19 cellular contexts compared by ENCODE assay signal in genomic region chr18:37937287-37937686, GRCh38.
DNase-seq lines count a peak whose midpoint lies in the region; ATAC-seq, FAIRE-seq and TF ChIP-seq lines count a peak whose summit lies in the region.
"Had no signal": no experiment of that assay in that cellular context is flagged by ENCODE, and none has a peak within 500 bp of the region (broad histone marks: within the 10 kb centered on the region; RNA-seq: fewer than 3 reads in every experiment).

No MANE protein-coding gene starts in this region.

- FAIRE-seq in keratinocyte (lab: Jason Lieb, UNC), result no peak
- FAIRE-seq: GM12891, H1 had no signal

- H3K23ac ChIP-seq in H9 (ENCODE audit: insufficient read length, low read depth, low read length), result no peak overlapping the region

- H3K18ac ChIP-seq in H9 (ENCODE audit: insufficient read length, low read depth, low read length), result no peak overlapping the region

- no peak overlapping the region for H2AFZ ChIP-seq in H9 (ENCODE audit: low read length)
- peak overlapping the region; percentile 13 for H2AFZ ChIP-seq in keratinocyte (ENCODE audit: control insufficient read depth, low read length)

- no peak overlapping the region for H3K56ac ChIP-seq in H9 (ENCODE audit: insufficient read length, low read depth, low read length)

- no peak overlapping the region for H3K4me3 Mint-ChIP-seq in H9
- H3K4me3 Mint-ChIP-seq in activated CD8-positive, alpha-beta T cell treated with anti-CD3 and anti-CD28 coated beads for 36 hours, result no peak overlapping the region
- H3K4me3 Mint-ChIP-seq: CD4-positive, alpha-beta memory T cell had no signal

- H3K27ac Mint-ChIP-seq in H9, result no peak overlapping the region
- H3K27ac Mint-ChIP-seq in activated CD8-positive, alpha-beta T cell treated with anti-CD3 and anti-CD28 coated beads for 36 hours, result no peak overlapping the region
- H3K27ac Mint-ChIP-seq: CD4-positive, alpha-beta memory T cell had no signal

- no peak overlapping the region for H3T11ph ChIP-seq in H9 (ENCODE audit: low read length)

- POLR2A ChIA-PET in activated CD8-positive, alpha-beta T cell treated with anti-CD3 and anti-CD28 coated beads for 36 hours (lab: Charles Lee), result no interaction called here

- peaks cover 3 to 12% (median 5%) of the 10 kb centered on the region in 3 experiments; a peak in 5 of 7 replicates for H3K36me3 Mint-ChIP-seq in H9 (ENCODE audit: insufficient read depth in 1 of 3, low read depth in 3 of 3)
- no peaks in the 10 kb centered on the region for H3K36me3 Mint-ChIP-seq in activated CD8-positive, alpha-beta T cell treated with anti-CD3 and anti-CD28 coated beads for 36 hours (ENCODE audit: low read depth)
- H3K36me3 Mint-ChIP-seq: CD4-positive, alpha-beta memory T cell had no signal

- H3K9ac ChIP-seq in H9 (ENCODE audit: extremely low read depth, insufficient read length, low read length), result no peak overlapping the region
- H3K9ac ChIP-seq in keratinocyte (ENCODE audit: control insufficient read depth, extremely low read depth, insufficient read depth, low read length), result no peak overlapping the region

- H3K14ac ChIP-seq in H9 (ENCODE audit: insufficient read depth, low read length), result no peak overlapping the region

- dilution Hi-C loops in keratinocyte (cut with MboI; ENCODE audit: extremely low pct_ligation_motif_present, low sequenced_read_pairs), result no loop called here

- H2AK5ac ChIP-seq in H9 (ENCODE audit: insufficient read length, low read length), result no peak overlapping the region

- H3K79me2 ChIP-seq in H9 (ENCODE audit: insufficient read depth, low read length) (no peaks in the 10 kb centered on the region), keratinocyte (ENCODE audit: control insufficient read depth, insufficient read depth, low read length) (no peaks in the 10 kb centered on the region)

- no peaks in the 10 kb centered on the region for H3K9me3 ChIP-seq in H9 (ENCODE audit: control insufficient read depth, low read depth, low read length)
- H3K9me3 ChIP-seq in keratinocyte (ENCODE audit: control insufficient read depth, low read depth, low read length), result no peaks in the 10 kb centered on the region

- no peak overlapping the region for H2BK120ac ChIP-seq in H9 (ENCODE audit: low read depth, low read length, poor library complexity, severe bottlenecking)

- no peak overlapping the region for H2BK15ac ChIP-seq in H9 (ENCODE audit: low read depth, low read length)

- TF ChIP-seq CTCF in H9 (conservative IDR thresholded peaks at IDR 0.05) (0 out of 3 replicates have a peak, but pooled peaks have one; percentile 13), epithelial cell of esophagus (IDR thresholded peaks at IDR 0.05; ENCODE audit: insufficient read depth, low read depth, low read length, missing control alignments) (no peak), keratinocyte (optimal IDR thresholded peaks at IDR 0.05 in 1 of 3, IDR thresholded peaks at IDR 0.05 in 1 of 3, conservative IDR thresholded peaks at IDR 0.05 in 1 of 3; ENCODE audit: extremely low read depth in 1 of 3, insufficient read depth in 2 of 3, low read length in 3 of 3) (peak in 1 of 3 experiments; percentile 16)
- no peak for TF ChIP-seq CTCF in activated CD8-positive, alpha-beta T cell treated with anti-CD3 and anti-CD28 coated beads for 36 hours (IDR thresholded peaks at IDR 0.05)

- no peak overlapping the region for H2BK12ac ChIP-seq in H9 (ENCODE audit: insufficient read length, low read depth, low read length)

- no peaks in the 10 kb centered on the region for H3K4me1 Mint-ChIP-seq in H9
- no peaks in the 10 kb centered on the region for H3K4me1 Mint-ChIP-seq in activated CD8-positive, alpha-beta T cell treated with anti-CD3 and anti-CD28 coated beads for 36 hours (ENCODE audit: low read depth)
- H3K4me1 Mint-ChIP-seq: CD4-positive, alpha-beta memory T cell had no signal

- H3K4me3 ChIP-seq in epithelial cell of esophagus (ENCODE audit: low read length), result no peak overlapping the region
- no peak overlapping the region for H3K4me3 ChIP-seq in keratinocyte (ENCODE audit: control insufficient read depth in 2 of 3, extremely low read depth in 1 of 3, insufficient read depth in 2 of 3, low read depth in 1 of 3, low read length in 3 of 3)

- H3K4me1 ChIP-seq in H9 (ENCODE audit: insufficient read depth, low read length), result no peaks in the 10 kb centered on the region
- H3K4me1 ChIP-seq in keratinocyte (ENCODE audit: control insufficient read depth, extremely low read depth, insufficient read depth, low read length), result peaks cover 5% of the 10 kb centered on the region

- H3K27me3 ChIP-seq in H9 (ENCODE audit: insufficient read depth, low read length) (no peaks in the 10 kb centered on the region), keratinocyte (ENCODE audit: control insufficient read depth, extremely low read depth, insufficient read depth, low read length) (no peaks in the 10 kb centered on the region)

- H3K79me1 ChIP-seq in H9 (ENCODE audit: insufficient read depth, low read depth, low read length, poor library complexity, severe bottlenecking), result no peaks in the 10 kb centered on the region

- intact Hi-C loops in activated CD8-positive, alpha-beta T cell treated with anti-CD3 and anti-CD28 coated beads for 36 hours (cut with micrococcal nuclease), result no loop called here

- H2BK5ac ChIP-seq in H9 (ENCODE audit: insufficient read length, low read length), result no peak overlapping the region

- no peaks in the 10 kb centered on the region for H3K23me2 ChIP-seq in H9 (ENCODE audit: insufficient read length, low read depth, low read length, poor library complexity, severe bottlenecking)

- no peaks in the 10 kb centered on the region for H3K27me3 Mint-ChIP-seq in H9 (ENCODE audit: low read depth)
- H3K27me3 Mint-ChIP-seq in activated CD8-positive, alpha-beta T cell treated with anti-CD3 and anti-CD28 coated beads for 36 hours, result no peaks in the 10 kb centered on the region
- H3K27me3 Mint-ChIP-seq: CD4-positive, alpha-beta memory T cell had no signal

- DNase-seq in H9 (no peak), NCI-H2227 treated with DMSO at 0.1 percent for 48 hours (lab: John Stamatoyannopoulos, UW) (peak; percentile 80), epithelial cell of esophagus (ENCODE audit: low read depth) (peak; percentile 32), keratinocyte (ENCODE audit: low read depth, low spot score) (no peak), NCI-H82 (lab: John Stamatoyannopoulos, UW) (no peak), NK-92 (lab: John Stamatoyannopoulos, UW; ENCODE audit: unreplicated experiment) (no peak)
- DNase-seq in activated CD8-positive, alpha-beta T cell treated with anti-CD3 and anti-CD28 coated beads for 36 hours, result no peak
- DNase-seq: C1 segment of cervical spinal cord; Calu3; CD4-positive, alpha-beta memory T cell; COR-L47; DMS53; DMS79 treated with DMSO at 0.1 percent for 48 hours; GF-D8; H7 had no signal

- no peak overlapping the region for H3K4me2 ChIP-seq in H9 (ENCODE audit: insufficient read depth, insufficient read length, low read length)
- H3K4me2 ChIP-seq in keratinocyte (ENCODE audit: control insufficient read depth, extremely low read depth, insufficient read depth, low read depth, low read length), result peak overlapping the region; percentile 16

- H3K4ac ChIP-seq in H9 (ENCODE audit: low read depth, low read length), result no peak overlapping the region

- no peak overlapping the region for H4K91ac ChIP-seq in H9 (ENCODE audit: insufficient read length, low read depth, low read length)

- H4K8ac ChIP-seq in H9 (replicated peaks; ENCODE audit: insufficient read length, low read depth, low read length), result no peak overlapping the region

- CTCF ChIA-PET in activated CD8-positive, alpha-beta T cell treated with anti-CD3 and anti-CD28 coated beads for 36 hours (lab: Charles Lee), result no interaction called here

- H3K9me1 ChIP-seq in keratinocyte (ENCODE audit: control insufficient read depth, extremely low read depth, insufficient read depth, low read length), result no peaks in the 10 kb centered on the region

- H4K20me1 ChIP-seq in H9 (ENCODE audit: control insufficient read depth, insufficient read depth, insufficient read length) (no peaks in the 10 kb centered on the region), keratinocyte (ENCODE audit: control insufficient read depth, extremely low read depth, insufficient read depth, low read length) (no peaks in the 10 kb centered on the region)

- no peaks in the 10 kb centered on the region for H3K36me3 ChIP-seq in keratinocyte (ENCODE audit: control insufficient read depth in 2 of 2, extremely low read depth in 1 of 2, insufficient read depth in 2 of 2, low read length in 2 of 2)

- peaks cover 15 to 17% of the 10 kb centered on the region in 2 experiments; a peak in 4 of 5 replicates for H3K9me3 Mint-ChIP-seq in H9
- peaks cover 11% of the 10 kb centered on the region for H3K9me3 Mint-ChIP-seq in activated CD8-positive, alpha-beta T cell treated with anti-CD3 and anti-CD28 coated beads for 36 hours

- H4K5ac ChIP-seq in H9 (ENCODE audit: insufficient read length, low read depth, low read length), result no peak overlapping the region

- WGBS in H9 (ENCODE audit: extremely low coverage, insufficient read length, low lambda C conversion rate), result 100% methylated on average over 1 of the region's 6 CpGs

- no peak for ATAC-seq in HG03354 (IDR thresholded peaks at IDR 0.05; ENCODE audit: poor library complexity, severe bottlenecking, unreplicated experiment)
- ATAC-seq in activated CD8-positive, alpha-beta T cell treated with anti-CD3 and anti-CD28 coated beads for 36 hours, result no peak
- ATAC-seq: HCT116 had no signal

- no peak overlapping the region for H2BK20ac ChIP-seq in H9 (ENCODE audit: low read depth, low read length, poor library complexity, severe bottlenecking)

- H3K27ac ChIP-seq in H9 (ENCODE audit: insufficient read length, low read depth, low read length) (no peak overlapping the region), keratinocyte (ENCODE audit: control insufficient read depth, insufficient read depth, low read length) (no peak overlapping the region)

Comparison
In these comparisons a context has a peak if more than half of its experiments do, and no peak if none do; other contexts are left out.
1. DNase-seq: peak in NCI-H2227 treated with DMSO at 0.1 percent for 48 hours (single experiment) and epithelial cell of esophagus (single experiment); none in H9 (single experiment), keratinocyte (single experiment), NCI-H82 (single experiment), NK-92 (single experiment) and activated CD8-positive, alpha-beta T cell treated with anti-CD3 and anti-CD28 coated beads for 36 hours (single experiment).